Comparison of ENCODE assay signal across 14 cellular contexts in genomic region chr2:44250376-44250775, GRCh38. TPM values are rescaled to one million over a fixed set of nuclear protein-coding genes. Genes with fewer than 3 reads are reported as not detected.
DNase-seq lines count a peak whose midpoint lies in the region; ATAC-seq, FAIRE-seq and TF ChIP-seq lines count a peak whose summit lies in the region.
"Had no signal": no experiment of that assay in that cellular context is flagged by ENCODE, and none has a peak within 500 bp of the region (broad histone marks: within the 10 kb centered on the region; RNA-seq: fewer than 3 reads in every experiment).

No MANE protein-coding gene starts in this region.

- H3K36me3 ChIP-seq in OCI-LY3 (replicated peaks; ENCODE audit: low read depth, low read length) (no peaks in the 10 kb centered on the region), heart left ventricle (no peaks in the 10 kb centered on the region), neural progenitor cell (no peaks in the 10 kb centered on the region)
- H3K36me3 ChIP-seq: SJCRH30, thyroid gland had no signal

- WGBS in heart left ventricle, 4 donors = 61 to 76% (median 68%) methylated on average over 3 of the region's 3 CpGs

- no peak overlapping the region for H3K4me3 ChIP-seq in OCI-LY3 (ENCODE audit: low read length)
- no peak overlapping the region for H3K4me3 ChIP-seq in heart left ventricle
- no peak overlapping the region for H3K4me3 ChIP-seq in neural progenitor cell
- H3K4me3 ChIP-seq: SJCRH30, thyroid gland had no signal

- H3K79me2 ChIP-seq in OCI-LY3 (ENCODE audit: low read length) (no peaks in the 10 kb centered on the region), neural progenitor cell (ENCODE audit: low read depth) (no peaks in the 10 kb centered on the region)

- H4K20me1 ChIP-seq in OCI-LY3 (ENCODE audit: insufficient read depth, low read length) (no peaks in the 10 kb centered on the region), neural progenitor cell (ENCODE audit: low read depth) (no peaks in the 10 kb centered on the region)

- FAIRE-seq in urothelium cell line (lab: Jason Lieb, UNC) = no peak

- CTCF ChIA-PET in activated CD4-positive, alpha-beta T cell treated with anti-CD3 and anti-CD28 coated beads for 36 hours (lab: Charles Lee) = interaction anchor here (0.9 to 1.7 kb wide), 3 partner anchors 22 to 164 kb away, joined by 3 read pairs; no protein-coding TSS in a partner anchor

- no peak overlapping the region for H3K27ac ChIP-seq in OCI-LY3 (ENCODE audit: low read length)
- H3K27ac ChIP-seq in heart left ventricle = no peak overlapping the region
- H3K27ac ChIP-seq in neural progenitor cell = no peak overlapping the region
- H3K27ac ChIP-seq: SJCRH30, thyroid gland had no signal

- no peaks in the 10 kb centered on the region for H3K36me3 Mint-ChIP-seq in activated CD4-positive, alpha-beta T cell treated with anti-CD3 and anti-CD28 coated beads for 36 hours (ENCODE audit: low read depth)
- H3K36me3 Mint-ChIP-seq in neural progenitor cell = no peaks in the 10 kb centered on the region
- H3K36me3 Mint-ChIP-seq: naive thymus-derived CD8-positive, alpha-beta T cell had no signal

- peaks cover 4% of the 10 kb centered on the region for H3K4me1 Mint-ChIP-seq in activated CD4-positive, alpha-beta T cell treated with anti-CD3 and anti-CD28 coated beads for 36 hours
- peaks cover 4% of the 10 kb centered on the region for H3K4me1 Mint-ChIP-seq in neural progenitor cell

- H3K4me1 ChIP-seq in OCI-LY3 (ENCODE audit: low read length) (peaks cover 9% of the 10 kb centered on the region), heart left ventricle (no peaks in the 10 kb centered on the region), neural progenitor cell (peaks cover 10% of the 10 kb centered on the region)
- H3K4me1 ChIP-seq: SJCRH30 had no signal

- no peaks in the 10 kb centered on the region for H3K27me3 Mint-ChIP-seq in activated CD4-positive, alpha-beta T cell treated with anti-CD3 and anti-CD28 coated beads for 36 hours
- peaks cover 8% of the 10 kb centered on the region for H3K27me3 Mint-ChIP-seq in neural progenitor cell (ENCODE audit: insufficient read depth, low read depth)

- TF ChIP-seq POLR2A in heart left ventricle (IDR thresholded peaks at IDR 0.05) = no peak

- no peak for DNase-seq in activated CD4-positive, alpha-beta T cell treated with anti-CD3 and anti-CD28 coated beads for 36 hours
- DNase-seq in heart left ventricle = no peak
- DNase-seq in urothelium cell line (ENCODE audit: low spot score) = no peak
- DNase-seq in neural progenitor cell (ENCODE audit: low spot score) = no peak
- DNase-seq: dermis blood vessel endothelial cell; naive thymus-derived CD8-positive, alpha-beta T cell; SJCRH30; thyroid gland had no signal

- ATAC-seq in GM18498 (IDR thresholded peaks at IDR 0.05; ENCODE audit: unreplicated experiment) (peak; percentile 88), GM19467 (IDR thresholded peaks at IDR 0.05; ENCODE audit: unreplicated experiment) (peak; percentile 81), HG02938 (IDR thresholded peaks at IDR 0.05; ENCODE audit: unreplicated experiment) (peak; percentile 88), heart left ventricle (no peak)
- no peak for ATAC-seq in activated CD4-positive, alpha-beta T cell treated with anti-CD3 and anti-CD28 coated beads for 36 hours
- ATAC-seq: naive thymus-derived CD8-positive, alpha-beta T cell had no signal

- H3K9ac ChIP-seq in OCI-LY3 (ENCODE audit: low read length) = no peak overlapping the region
- no peak overlapping the region for H3K9ac ChIP-seq in neural progenitor cell

- no peak overlapping the region for H3K4me3 Mint-ChIP-seq in activated CD4-positive, alpha-beta T cell treated with anti-CD3 and anti-CD28 coated beads for 36 hours
- H3K4me3 Mint-ChIP-seq in neural progenitor cell = no peak overlapping the region

- H2AFZ ChIP-seq in OCI-LY3 (ENCODE audit: low read depth, low read length) (no peak overlapping the region), neural progenitor cell (replicated peaks) (no peak overlapping the region)

- H3K9me3 Mint-ChIP-seq in activated CD4-positive, alpha-beta T cell treated with anti-CD3 and anti-CD28 coated beads for 36 hours (ENCODE audit: low read depth) = no peaks in the 10 kb centered on the region
- peaks cover 20% of the 10 kb centered on the region for H3K9me3 Mint-ChIP-seq in neural progenitor cell

- POLR2A ChIA-PET in activated CD4-positive, alpha-beta T cell treated with anti-CD3 and anti-CD28 coated beads for 36 hours (lab: Charles Lee) = no interaction called here

- H3K9me3 ChIP-seq in OCI-LY3 (ENCODE audit: insufficient read depth, low read length) = peaks cover 11% of the 10 kb centered on the region; the same call in 1 of the 2 replicates
- H3K9me3 ChIP-seq in heart left ventricle = peaks cover 0 to 19% (median 2%) of the 10 kb centered on the region in 12 donors
- H3K9me3 ChIP-seq in neural progenitor cell (ENCODE audit: low read depth) = peaks cover 7% of the 10 kb centered on the region
- H3K9me3 ChIP-seq: thyroid gland had no signal

- intact Hi-C loops in activated CD4-positive, alpha-beta T cell treated with anti-CD3 and anti-CD28 coated beads for 36 hours (cut with DNase I, micrococcal nuclease) = no loop called here
- intact Hi-C loops in heart left ventricle (cut with DNase I) = no loop called here

- no peak for TF ChIP-seq CTCF in OCI-LY3 (IDR thresholded peaks at IDR 0.05; ENCODE audit: low read depth, low read length)
- TF ChIP-seq CTCF in heart left ventricle (IDR thresholded peaks at IDR 0.05) = no peak
- no peak for TF ChIP-seq CTCF in neural progenitor cell (IDR thresholded peaks at IDR 0.05)

- no peaks in the 10 kb centered on the region for H3F3A ChIP-seq in neural progenitor cell (ENCODE audit: low read depth)

- H3K4me2 ChIP-seq in OCI-LY3 (ENCODE audit: low read length) = peak overlapping the region; percentile 61
- H3K4me2 ChIP-seq in neural progenitor cell = no peak overlapping the region

- H3K27me3 ChIP-seq in OCI-LY3 (ENCODE audit: low read depth, low read length) (no peaks in the 10 kb centered on the region), heart left ventricle (no peaks in the 10 kb centered on the region), neural progenitor cell (no peaks in the 10 kb centered on the region)
- H3K27me3 ChIP-seq: SJCRH30, thyroid gland had no signal

- no peak overlapping the region for H3K27ac Mint-ChIP-seq in activated CD4-positive, alpha-beta T cell treated with anti-CD3 and anti-CD28 coated beads for 36 hours
- H3K27ac Mint-ChIP-seq in neural progenitor cell = no peak overlapping the region
- H3K27ac Mint-ChIP-seq: naive thymus-derived CD8-positive, alpha-beta T cell had no signal

RNA-seq across cellular contexts. Expression of gene SLC3A1, which starts 24.9 kb away (rescaled TPM):
- not detected for total RNA-seq in activated CD4-positive, alpha-beta T cell treated with anti-CD3 and anti-CD28 coated beads for 36 hours
- under 1 TPM in 3 of 9 donors, not detected in 6; 0.12 to 0.34 (median 0.27) TPM for total RNA-seq in heart left ventricle
- under 1 TPM; 0.04 to 0.06 TPM for polyA plus RNA-seq in heart left ventricle
- 0.22 and 0.56 TPM in 2 replicates for total RNA-seq in neural progenitor cell (ENCODE audit: low replicate concordance)
- total RNA-seq: activated CD8-positive, alpha-beta memory T cell treated with anti-CD3 and anti-CD28 coated beads for 36 hours; M059J; SJCRH30; thyroid gland had no signal

Comparison
In these comparisons a context has a peak if more than half of its experiments do, and no peak if none do; other contexts are left out.
1. ATAC-seq: peak in GM18498 (single experiment), GM19467 (single experiment) and HG02938 (single experiment); none in activated CD4-positive, alpha-beta T cell treated with anti-CD3 and anti-CD28 coated beads for 36 hours (single experiment) and heart left ventricle (0 of 4).